ENCODE assay signal across 1 cellular context in the genomic region with DNA sequence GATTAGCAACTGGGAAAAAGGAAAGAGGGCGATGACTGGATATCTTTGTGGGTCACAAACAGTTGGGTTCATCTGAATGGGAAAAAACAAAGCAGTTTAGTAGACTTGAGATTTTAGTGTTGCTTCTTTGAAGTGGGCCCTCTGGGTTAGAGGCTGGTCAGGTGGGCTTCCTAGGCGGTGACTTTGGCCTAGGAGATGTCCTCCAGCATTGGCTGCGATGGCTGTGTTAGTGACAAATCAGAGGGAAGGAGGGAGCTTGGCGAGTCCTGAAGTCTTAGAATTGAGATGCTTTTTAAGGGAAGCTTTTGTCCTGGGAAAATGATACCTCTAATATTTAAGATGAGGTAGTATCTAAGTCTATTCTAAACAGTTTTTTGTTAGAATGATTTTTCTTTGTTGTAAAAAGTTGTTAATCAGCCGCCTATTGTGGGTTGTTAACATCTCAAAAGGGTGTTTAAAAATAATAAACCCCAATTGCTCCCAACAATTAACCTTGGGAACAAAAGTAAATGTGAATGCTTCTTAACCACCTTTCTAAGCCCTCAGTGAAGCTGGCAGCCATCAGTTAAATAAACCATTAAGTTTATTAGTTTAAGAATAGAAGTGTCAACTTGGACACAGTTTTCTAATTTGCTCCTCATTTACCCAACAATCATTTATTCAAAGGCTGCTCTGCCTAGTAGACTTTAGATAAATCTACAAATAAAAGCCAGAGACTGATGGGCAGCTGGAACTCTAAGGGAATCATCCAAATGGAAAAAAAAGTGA.
TF ChIP-seq lines count a peak whose summit lies in the region.

No MANE protein-coding gene starts in this region.

TF ChIP-seq in HCT116, 20 proteins besides CTCF, POLR2A, EP300 and RAD21:
- TF ChIP-seq EZH2phosphoT487 (IDR thresholded peaks at IDR 0.05; ENCODE audit: borderline replicate concordance) (no peak), ZBTB33 (IDR thresholded peaks at IDR 0.05; ENCODE audit: extremely low read depth, insufficient replicate concordance, low read length) (no peak), TCF7L2 (IDR thresholded peaks at IDR 0.05; ENCODE audit: borderline replicate concordance, extremely low read depth, insufficient read depth, insufficient read length) (no peak)
